In the genomic region with DNA sequence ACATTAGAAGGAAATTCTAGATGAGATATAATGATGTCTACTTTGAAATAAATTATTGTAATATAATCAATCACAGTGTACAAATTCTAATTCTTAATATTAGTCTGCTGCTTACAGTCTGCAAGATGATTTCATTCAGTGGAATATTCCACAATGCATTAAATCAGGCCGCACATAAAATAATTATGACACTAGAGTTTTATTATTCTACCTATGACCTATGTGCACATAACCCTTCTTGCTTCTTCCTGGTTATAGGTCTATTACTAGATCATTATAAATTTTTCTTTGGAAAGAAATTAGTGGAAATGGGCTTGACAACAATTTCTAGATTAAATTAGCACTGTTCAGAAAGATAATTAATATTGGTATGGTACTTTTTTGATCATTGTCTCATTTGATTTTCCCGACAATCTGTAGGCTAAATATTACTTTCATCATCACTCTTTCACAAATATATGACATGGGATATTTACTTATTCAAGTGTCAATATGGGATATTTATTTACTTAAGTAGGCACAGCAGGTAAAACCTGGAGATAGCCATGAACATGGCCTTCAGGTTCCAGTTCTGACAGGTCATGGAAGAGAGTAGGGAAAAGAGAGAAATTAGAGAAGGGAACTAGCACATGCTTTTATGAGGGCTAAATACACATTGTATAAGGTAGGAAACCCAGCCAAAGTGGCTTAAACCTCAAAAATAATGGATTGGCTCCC, we compare ENCODE assay signal across 12 cellular contexts.
"Had no signal": no experiment of that assay in that cellular context is flagged by ENCODE, and none has a peak within 500 bp of the region (broad histone marks: within the 10 kb centered on the region; RNA-seq: fewer than 3 reads in every experiment).

No MANE protein-coding gene starts in this region.

- H3K4me1 ChIP-seq: breast epithelium had no signal

- H3K27ac ChIP-seq: breast epithelium, WERI-Rb-1 had no signal

- H3K27me3 ChIP-seq: breast epithelium had no signal

- H3K9me3 ChIP-seq: breast epithelium had no signal

- H3K36me3 ChIP-seq: breast epithelium, WERI-Rb-1 had no signal

- DNase-seq: activated CD4-positive, alpha-beta T cell treated with anti-CD3 and anti-CD28 coated beads for 36 hours; activated CD4-positive, alpha-beta T cell treated with anti-CD3 and anti-CD28 coated beads, Interleukin-2, amount 50 U/mL, for 4 hours; activated CD8-positive, alpha-beta memory T cell treated with anti-CD3 and anti-CD28 coated beads, Interleukin-2, amount 50 U/mL, for 48 hours; activated CD8-positive, alpha-beta T cell treated with anti-CD3 and anti-CD28 coated beads, Interleukin-2, amount 10 ng/mL, durations not matched to agents 7 days and 5 days; activated naive CD4-positive, alpha-beta T cell; activated T-cell treated with anti-CD3 and anti-CD28 coated beads, Interleukin-2, amount 50 U/mL, for 1 hour; aorta; MM.1S; NCI-H1436 treated with DMSO at 0.1 percent for 48 hours; T-cell had no signal

- H3K4me3 ChIP-seq: breast epithelium had no signal
